ENCODE assay signal across 19 cellular contexts in genomic region chr3:106198828-106199194, GRCh38.
A peak's percentile ranks its signal among the peaks of the same experiment; 100 is the strongest.
DNase-seq lines count a peak whose midpoint lies in the region; ATAC-seq and TF ChIP-seq lines count a peak whose summit lies in the region.
"Had no signal": no experiment of that assay in that cellular context is flagged by ENCODE, and none has a peak within 500 bp of the region (broad histone marks: within the 10 kb centered on the region; RNA-seq: fewer than 3 reads in every experiment).

No MANE protein-coding gene starts in this region.

- no peak overlapping the region for H2BK120ac ChIP-seq in IMR-90 (ENCODE audit: low read depth, low read length)

- TF ChIP-seq CTCF in IMR-90 (conservative IDR thresholded peaks at IDR 0.05; ENCODE audit: low read depth, low read length) (no peak), fibroblast of mammary gland (conservative IDR thresholded peaks at IDR 0.05; ENCODE audit: control insufficient read depth, insufficient read depth, low read depth, low read length) (no peak)

- CTCF ChIA-PET in IMR-90 (lab: Yijun Ruan, JAX), result no interaction called here

- no peak for TF ChIP-seq RAD21 in IMR-90 (IDR thresholded peaks at IDR 0.05; ENCODE audit: low read length)

- no peak overlapping the region for H4K91ac ChIP-seq in IMR-90 (ENCODE audit: insufficient read depth, low read depth, low read length)

- H2AK9ac ChIP-seq in IMR-90 (replicated peaks; ENCODE audit: low read depth, low read length, poor library complexity), result no peak overlapping the region

- no CpG with 5 or more reads among the region's 4 CpGs for WGBS in IMR-90 (ENCODE audit: extremely low coverage in 2 of 2, insufficient read length in 1 of 2), 2 experiments

- no peak overlapping the region for H2AK5ac ChIP-seq in IMR-90 (ENCODE audit: low read depth, low read length)

- no peaks in the 10 kb centered on the region for H3K9me3 ChIP-seq in IMR-90 (ENCODE audit: control insufficient read depth, insufficient read depth, low read length)

- H3K23ac ChIP-seq in IMR-90 (ENCODE audit: low read depth, low read length), result no peak overlapping the region

- H3K9ac ChIP-seq in IMR-90 (ENCODE audit: low read depth, low read length), result no peak overlapping the region

- no peak overlapping the region for H3K27ac ChIP-seq in IMR-90 (ENCODE audit: insufficient read depth, low read length)
- H3K27ac ChIP-seq: 22Rv1 had no signal

- no peak overlapping the region for H3K56ac ChIP-seq in IMR-90 (ENCODE audit: extremely low read depth, insufficient read depth, low read length)

- H3K9me1 ChIP-seq in IMR-90 (ENCODE audit: insufficient read depth, low read length), result no peaks in the 10 kb centered on the region

- no peaks in the 10 kb centered on the region for H3K4me1 ChIP-seq in IMR-90 (ENCODE audit: control insufficient read depth, insufficient read depth, low read length)

- no peaks in the 10 kb centered on the region for H3K36me3 ChIP-seq in IMR-90 (ENCODE audit: control insufficient read depth, insufficient read depth, low read length)

- no peak overlapping the region for H2BK15ac ChIP-seq in IMR-90 (ENCODE audit: low read depth, low read length)

- in situ Hi-C loops in IMR-90 (cut with MboI; ENCODE audit: low sequenced_read_pairs), result no loop called here

- H3K4me2 ChIP-seq in IMR-90 (ENCODE audit: low read depth, low read length), result no peak overlapping the region

- intact Hi-C loops in Right ventricle myocardium superior (cut with DNase I), result no loop called here
- intact Hi-C loops in cardiac septum (cut with DNase I), result no loop called here
- intact Hi-C loops in IMR-90 (cut with micrococcal nuclease), result no loop called here

- H4K5ac ChIP-seq in IMR-90 (ENCODE audit: low read depth, low read length), result no peak overlapping the region

- no peak overlapping the region for H3K18ac ChIP-seq in IMR-90 (ENCODE audit: low read depth, low read length)

- no peaks in the 10 kb centered on the region for H3K27me3 ChIP-seq in IMR-90 (ENCODE audit: control insufficient read depth, insufficient read depth, low read length)

- H2BK20ac ChIP-seq in IMR-90 (ENCODE audit: low read depth, low read length), result no peak overlapping the region

- no peak overlapping the region for H2AFZ ChIP-seq in IMR-90 (replicated peaks; ENCODE audit: low read length, poor library complexity)

- no peaks in the 10 kb centered on the region for H4K20me1 ChIP-seq in IMR-90 (ENCODE audit: insufficient read depth, low read length)

- DNase-seq in Right ventricle myocardium superior (no peak), cardiac septum (ENCODE audit: low spot score) (no peak), IMR-90 (peak; percentile 81), fibroblast of mammary gland (ENCODE audit: low read depth) (peak; percentile 90), stromal cell of bone marrow (ENCODE audit: low read depth) (peak; percentile 59), NCI-H69 (lab: John Stamatoyannopoulos, UW) (no peak)
- DNase-seq in effector CD4-positive, alpha-beta T cell, result no peak
- DNase-seq: CD4-positive, alpha-beta memory T cell; DND-41; GF-D8; H7; NCI-H1417 treated with DMSO at 0.1 percent for 48 hours; NCI-H2029; NCI-H2171 treated with DMSO at 0.1 percent for 48 hours; NCI-H82; SHP77 had no signal

- H3K4me3 ChIP-seq in IMR-90 (ENCODE audit: insufficient read depth, low read depth, low read length) (no peak overlapping the region), fibroblast of mammary gland (ENCODE audit: control insufficient read depth, low read depth, low read length) (no peak overlapping the region)

- ATAC-seq in Right ventricle myocardium superior (ENCODE audit: poor library complexity) (peak; percentile 67), IMR-90 (ENCODE audit: low read depth) (peak; percentile 64), HG02981 (IDR thresholded peaks at IDR 0.05; ENCODE audit: unreplicated experiment) (no peak)
- ATAC-seq: Panc1 had no signal

- no peak overlapping the region for H3K4ac ChIP-seq in IMR-90 (ENCODE audit: low read depth, low read length)

- no peak for TF ChIP-seq POLR2A in IMR-90 (IDR thresholded peaks at IDR 0.05; ENCODE audit: low read depth, low read length)

- dilution Hi-C loops in IMR-90 (cut with HindIII; ENCODE audit: low sequenced_read_pairs, unreplicated experiment), result no loop called here

- H3K79me1 ChIP-seq in IMR-90 (ENCODE audit: low read depth in 1 of 2, low read length in 2 of 2), result no peaks in the 10 kb centered on the region

- H3K14ac ChIP-seq in IMR-90 (replicated peaks; ENCODE audit: low read depth, low read length), result no peak overlapping the region

- BruUV-seq in IMR-90 (replicated peaks; lab: Mats Ljungman, UMichigan), result no TSS peak

- POLR2A ChIA-PET in IMR-90 (lab: Charles Lee; ENCODE audit: unreplicated experiment), result no interaction called here

- H2BK5ac ChIP-seq in IMR-90 (ENCODE audit: low read depth, low read length, poor library complexity, severe bottlenecking), result no peak overlapping the region

- no peak overlapping the region for H4K8ac ChIP-seq in IMR-90 (ENCODE audit: low read depth in 2 of 2, low read length in 2 of 2)

TF ChIP-seq in IMR-90, 13 proteins besides CTCF, POLR2A, EP300 and RAD21:
- TF ChIP-seq SMC3 (IDR thresholded peaks at IDR 0.05; ENCODE audit: low read depth, low read length) (no peak), RCOR1 (IDR thresholded peaks at IDR 0.05; ENCODE audit: insufficient replicate concordance, low read length) (no peak), MAFK (IDR thresholded peaks at IDR 0.05; ENCODE audit: low read depth, low read length) (no peak), USF2 (IDR thresholded peaks at IDR 0.05; ENCODE audit: low read depth, low read length) (no peak), RFX5 (IDR thresholded peaks at IDR 0.05; ENCODE audit: low read depth, low read length) (no peak), MAZ (IDR thresholded peaks at IDR 0.05; ENCODE audit: borderline replicate concordance, low read depth, low read length) (no peak), CHD1 (IDR thresholded peaks at IDR 0.05; ENCODE audit: low read depth, low read length) (no peak), ELK1 (IDR thresholded peaks at IDR 0.05; ENCODE audit: borderline replicate concordance, low read depth, low read length) (no peak), BHLHE40 (IDR thresholded peaks at IDR 0.05; ENCODE audit: low read depth, low read length) (no peak)

Comparison
In these comparisons a context has a peak if more than half of its experiments do, and no peak if none do; other contexts are left out.
1. DNase-seq: peak in IMR-90 (single experiment), fibroblast of mammary gland (single experiment) and stromal cell of bone marrow (single experiment); none in Right ventricle myocardium superior (single experiment), cardiac septum (single experiment), NCI-H69 (single experiment) and effector CD4-positive, alpha-beta T cell (single experiment).